10 cellular contexts compared by ENCODE assay signal in genomic region chr2:197210450-197210849, GRCh38.
DNase-seq lines count a peak whose midpoint lies in the region; ATAC-seq and TF ChIP-seq lines count a peak whose summit lies in the region.
"Had no signal": no experiment of that assay in that cellular context is flagged by ENCODE, and none has a peak within 500 bp of the region (broad histone marks: within the 10 kb centered on the region; RNA-seq: fewer than 3 reads in every experiment).

No MANE protein-coding gene starts in this region.

- no peak for TF ChIP-seq POLR2A in transverse colon (IDR thresholded peaks at IDR 0.05)

- DNase-seq in activated T-cell treated with anti-CD3 and anti-CD28 coated beads, Interleukin-2, amount 50 U/mL, for 24 hours: no peak
- DNase-seq in activated T-cell treated with anti-CD3 and anti-CD28 coated beads for 4 hours (no peak), left lung (no peak), transverse colon (no peak), T1000 (lab: John Stamatoyannopoulos, UW) (no peak), aorta (no peak)
- DNase-seq in activated CD4-positive, alpha-beta memory T cell treated with anti-CD3 and anti-CD28 coated beads, Interleukin-2, amount 10 ng/mL, durations not matched to agents 7 days and 5 days: no peak
- DNase-seq: NCI-H69, SW 1271 had no signal

- H3K9me3 ChIP-seq in left lung: no peaks in the 10 kb centered on the region
- H3K9me3 ChIP-seq in transverse colon: no peaks in the 10 kb centered on the region
- no peaks in the 10 kb centered on the region for H3K9me3 ChIP-seq in aorta (ENCODE audit: control insufficient read depth, low read length)

- POLR2A ChIA-PET in activated CD4-positive, alpha-beta memory T cell treated with anti-CD3 and anti-CD28 coated beads, Interleukin-2, amount 10 ng/mL, durations not matched to agents 7 days and 5 days (lab: Charles Lee): interaction anchor here (1.0 to 12.7 kb wide), 7 partner anchors 10 to 97 kb away, joined by 3 to 158 read pairs (median 8); partner anchors contain the start of gene ANKRD44

- no peaks in the 10 kb centered on the region for H3K27me3 Mint-ChIP-seq in activated T-cell treated with anti-CD3 and anti-CD28 coated beads, Interleukin-2, amount 50 U/mL, for 24 hours
- H3K27me3 Mint-ChIP-seq in activated CD4-positive, alpha-beta memory T cell treated with anti-CD3 and anti-CD28 coated beads, Interleukin-2, amount 10 ng/mL, durations not matched to agents 7 days and 5 days: no peaks in the 10 kb centered on the region

- TF ChIP-seq EP300 in transverse colon (IDR thresholded peaks at IDR 0.05; ENCODE audit: low read depth): no peak

- H3K27me3 ChIP-seq in left lung (no peaks in the 10 kb centered on the region), transverse colon (no peaks in the 10 kb centered on the region), aorta (ENCODE audit: control insufficient read depth in 1 of 2, insufficient read depth in 2 of 2, low read length in 1 of 2) (no peaks in the 10 kb centered on the region)

- in situ Hi-C loops in transverse colon (cut with MboI; ENCODE audit: low pct_ligation_motif_present in 1 of 4, low pct_unique_long_range_greater_than_20kb in 1 of 4, low sequenced_read_pairs in 3 of 4): no loop called here

- H3K9me3 Mint-ChIP-seq in activated T-cell treated with anti-CD3 and anti-CD28 coated beads, Interleukin-2, amount 50 U/mL, for 24 hours: no peaks in the 10 kb centered on the region
- H3K9me3 Mint-ChIP-seq in activated CD4-positive, alpha-beta memory T cell treated with anti-CD3 and anti-CD28 coated beads, Interleukin-2, amount 10 ng/mL, durations not matched to agents 7 days and 5 days: no peaks in the 10 kb centered on the region

- intact Hi-C loops in left lung (cut with DNase I): no loop called here
- intact Hi-C loops in transverse colon (cut with DNase I; ENCODE audit: low total_unique reads): no loop called here
- intact Hi-C loops in aorta (cut with DNase I): no loop called here

- peak overlapping the region; percentile 97 for H3K27ac Mint-ChIP-seq in activated T-cell treated with anti-CD3 and anti-CD28 coated beads, Interleukin-2, amount 50 U/mL, for 24 hours
- H3K27ac Mint-ChIP-seq in activated CD4-positive, alpha-beta memory T cell treated with anti-CD3 and anti-CD28 coated beads, Interleukin-2, amount 10 ng/mL, durations not matched to agents 7 days and 5 days: peak overlapping the region; percentile 91

- peaks cover 18% of the 10 kb centered on the region for H3K36me3 Mint-ChIP-seq in activated T-cell treated with anti-CD3 and anti-CD28 coated beads, Interleukin-2, amount 50 U/mL, for 24 hours (ENCODE audit: low read depth)
- peaks cover 53% of the 10 kb centered on the region for H3K36me3 Mint-ChIP-seq in activated CD4-positive, alpha-beta memory T cell treated with anti-CD3 and anti-CD28 coated beads, Interleukin-2, amount 10 ng/mL, durations not matched to agents 7 days and 5 days (ENCODE audit: low read depth)

- CTCF ChIA-PET in activated CD4-positive, alpha-beta memory T cell treated with anti-CD3 and anti-CD28 coated beads, Interleukin-2, amount 10 ng/mL, durations not matched to agents 7 days and 5 days (lab: Charles Lee): interaction anchor here (0.9 to 2.3 kb wide), 5 partner anchors 11 to 97 kb away, joined by 3 to 10 read pairs (median 5); no protein-coding TSS in a partner anchor

- H3K4me3 Mint-ChIP-seq in activated T-cell treated with anti-CD3 and anti-CD28 coated beads, Interleukin-2, amount 50 U/mL, for 24 hours: peak overlapping the region; percentile 64
- H3K4me3 Mint-ChIP-seq in activated CD4-positive, alpha-beta memory T cell treated with anti-CD3 and anti-CD28 coated beads, Interleukin-2, amount 10 ng/mL, durations not matched to agents 7 days and 5 days: no peak overlapping the region

- H3K36me3 ChIP-seq in left lung (no peaks in the 10 kb centered on the region), transverse colon (no peaks in the 10 kb centered on the region), aorta (ENCODE audit: control insufficient read depth in 1 of 2, insufficient read depth in 2 of 2, low read length in 1 of 2) (no peaks in the 10 kb centered on the region)

- TF ChIP-seq CTCF in left lung (IDR thresholded peaks at IDR 0.05) (no peak), transverse colon (IDR thresholded peaks at IDR 0.05) (no peak)

- H3K4me1 ChIP-seq in left lung (peaks cover 42 to 89% of the 10 kb centered on the region in 2 donors), transverse colon (peaks cover 12 to 75% (median 16%) of the 10 kb centered on the region in 4 donors), aorta (ENCODE audit: control insufficient read depth in 1 of 2, insufficient read depth in 2 of 2, low read length in 2 of 2) (peaks cover 9% of the 10 kb centered on the region in 2 donors)

- H3K27ac ChIP-seq in left lung (peak overlapping the region; percentile 72 to 76), transverse colon (peak overlapping the region; percentile 45 to 69 (median 64)), aorta (ENCODE audit: low read depth in 1 of 2, low read length in 2 of 2) (peak overlapping the region in 1 of 2 donors; percentile 15)

- H3K4me3 ChIP-seq in left lung: no peak overlapping the region
- H3K4me3 ChIP-seq in transverse colon: no peak overlapping the region
- no peak overlapping the region for H3K4me3 ChIP-seq in aorta (ENCODE audit: low read length in 2 of 2)

- 48% methylated on average over 3 of the region's 3 CpGs; no CpG with 5 or more reads in 1 of the 2 donors for whole genome bisulfite sequencing in transverse colon (ENCODE audit: low coverage in 1 of 2), 2 donors
- WGBS in aorta, 2 donors: 58 to 98% methylated on average over 3 of the region's 3 CpGs

- ATAC-seq in left lung: no peak
- no peak for ATAC-seq in GM18511 (IDR thresholded peaks at IDR 0.05; ENCODE audit: unreplicated experiment)
- no peak for ATAC-seq in aorta (ENCODE audit: low FRiP score)

- peaks cover 99% of the 10 kb centered on the region for H3K4me1 Mint-ChIP-seq in activated T-cell treated with anti-CD3 and anti-CD28 coated beads, Interleukin-2, amount 50 U/mL, for 24 hours (ENCODE audit: low read depth)
- H3K4me1 Mint-ChIP-seq in activated CD4-positive, alpha-beta memory T cell treated with anti-CD3 and anti-CD28 coated beads, Interleukin-2, amount 10 ng/mL, durations not matched to agents 7 days and 5 days: peaks cover 97% of the 10 kb centered on the region
